ENCODE assay signal across 10 cellular contexts in the genomic region with DNA sequence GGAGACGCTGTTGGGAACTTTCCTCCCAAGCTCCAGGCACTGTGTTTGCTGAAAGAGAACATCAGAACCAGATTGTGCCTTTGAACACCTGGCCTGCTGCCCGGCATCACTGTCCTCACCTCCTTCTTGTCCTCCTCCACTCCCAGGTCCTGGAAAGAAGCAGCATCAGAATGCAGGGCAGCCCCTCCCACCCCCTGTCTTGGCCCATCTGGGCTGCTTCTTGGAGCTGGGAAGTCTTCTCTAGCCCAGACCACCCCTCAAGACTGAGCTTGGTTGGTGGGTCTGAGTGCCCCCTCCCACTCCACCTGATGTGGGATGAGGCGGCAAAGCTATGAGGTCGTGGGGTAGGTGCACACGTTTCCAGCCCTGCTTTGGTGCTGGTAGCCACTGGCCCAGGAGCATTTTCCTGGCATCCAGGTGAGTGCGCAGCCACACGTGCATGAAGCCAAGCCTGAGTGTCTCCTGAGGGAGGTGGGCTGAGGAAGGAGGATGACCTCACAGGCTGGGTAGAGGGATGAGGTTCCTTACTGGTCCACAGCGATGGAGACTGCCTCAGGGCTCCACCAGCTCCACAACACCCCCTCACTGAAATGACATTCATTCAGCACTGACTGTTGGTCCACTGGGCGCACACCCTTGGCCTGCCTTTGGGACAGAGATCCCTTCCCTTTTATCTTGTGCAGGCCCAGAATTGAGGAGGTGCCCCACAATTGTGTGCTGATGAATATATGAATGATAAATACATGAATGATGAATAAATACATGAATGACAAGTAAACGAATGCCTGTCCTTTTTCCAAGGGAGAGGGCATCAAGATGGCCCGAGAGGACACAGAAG. TPM values are rescaled to one million over a fixed set of nuclear protein-coding genes. Genes with fewer than 3 reads are reported as not detected.
DNase-seq lines count a peak whose midpoint lies in the region; ATAC-seq and TF ChIP-seq lines count a peak whose summit lies in the region.
"Had no signal": no experiment of that assay in that cellular context is flagged by ENCODE, and none has a peak within 500 bp of the region (broad histone marks: within the 10 kb centered on the region; RNA-seq: fewer than 3 reads in every experiment).

No MANE protein-coding gene starts in this region.

- no peaks in the 10 kb centered on the region for H3K9me3 Mint-ChIP-seq in GM23338

- H3K79me2 ChIP-seq in GM23338 (replicated peaks; ENCODE audit: insufficient read depth): no peaks in the 10 kb centered on the region
- H3K79me2 ChIP-seq: parathyroid adenoma had no signal

- no peaks in the 10 kb centered on the region; the same call in 1 of the 2 replicates for H3K4me1 ChIP-seq in GM23338 (ENCODE audit: insufficient read depth)
- H3K4me1 ChIP-seq: parathyroid adenoma had no signal

- H3K4me2 ChIP-seq in GM23338: no peak overlapping the region

- H3K27ac ChIP-seq in GM23338 (ENCODE audit: low read depth) (no peak overlapping the region), skin epidermis (peak overlapping the region in 19 of 21 experiments; percentile 36 to 89 (median 79))
- H3K27ac ChIP-seq: parathyroid adenoma had no signal

- H3K27ac Mint-ChIP-seq in GM23338: no peak overlapping the region

- 0 out of 2 replicates have a peak overlapping the region, but pooled peaks have one; percentile 38 for H2AFZ ChIP-seq in GM23338

- H3K36me3 Mint-ChIP-seq in GM23338 (ENCODE audit: low read depth): no peaks in the 10 kb centered on the region

- H4K20me1 ChIP-seq in GM23338 (replicated peaks; ENCODE audit: insufficient read depth): no peaks in the 10 kb centered on the region

- ATAC-seq in GM23338 (no peak), GM19463 (IDR thresholded peaks at IDR 0.05; ENCODE audit: unreplicated experiment) (no peak)

- H3K9me2 ChIP-seq in GM23338 (ENCODE audit: insufficient read depth): no peaks in the 10 kb centered on the region

- TF ChIP-seq CTCF in GM23338 (conservative IDR thresholded peaks at IDR 0.05; ENCODE audit: low read depth in 2 of 2): no peak
- no peak for TF ChIP-seq CTCF in fibroblast of villous mesenchyme (IDR thresholded peaks at IDR 0.05; ENCODE audit: insufficient read depth, low read depth, low read length)

- DNase-seq in GM23338 (ENCODE audit: low spot score): no peak
- peak; percentile 15 for DNase-seq in activated CD8-positive, alpha-beta memory T cell treated with anti-CD3 and anti-CD28 coated beads, Interleukin-2, amount 50 U/mL, for 4 hours
- DNase-seq in fibroblast of villous mesenchyme (ENCODE audit: low read depth): peak; percentile 65
- no peak for DNase-seq in stimulated activated CD4-positive, alpha-beta T cell treated with anti-CD3 and anti-CD28 coated beads, Interleukin-4, amount 100 ng/mL, for 4 hours
- DNase-seq in NCI-H2227 (lab: John Stamatoyannopoulos, UW; ENCODE audit: unreplicated experiment): no peak
- no peak for DNase-seq in T-helper 9 cell

- H3K4me3 ChIP-seq in GM23338: no peak overlapping the region
- no peak overlapping the region for H3K4me3 ChIP-seq in fibroblast of villous mesenchyme (ENCODE audit: low read depth, low read length)
- H3K4me3 ChIP-seq in skin epidermis: no peak overlapping the region

- H3K36me3 ChIP-seq in GM23338 (ENCODE audit: insufficient read depth): no peaks in the 10 kb centered on the region

- no peaks in the 10 kb centered on the region for H3K27me3 ChIP-seq in GM23338 (ENCODE audit: insufficient read depth)

- H3F3A ChIP-seq in GM23338 (replicated peaks; ENCODE audit: low read depth): no peaks in the 10 kb centered on the region

- H3K4me1 Mint-ChIP-seq in GM23338: peaks cover 26% of the 10 kb centered on the region

- no peak overlapping the region for H3K4me3 Mint-ChIP-seq in GM23338

- H3K27me3 Mint-ChIP-seq in GM23338 (ENCODE audit: insufficient read depth, low read depth, poor library complexity): peaks cover 14% of the 10 kb centered on the region

TF ChIP-seq in GM23338, 12 proteins besides CTCF, POLR2A, EP300 and RAD21 (continues in another document):
- TF ChIP-seq ZNF331 (CRISPR knock-in tag; IDR thresholded peaks at IDR 0.05; ENCODE audit: low read depth) (no peak), ZNF114 (CRISPR knock-in tag; IDR thresholded peaks at IDR 0.05) (no peak), CREB1 (CRISPR knock-in tag; IDR thresholded peaks at IDR 0.05; ENCODE audit: low read depth) (no peak), EZH2 (IDR thresholded peaks at IDR 0.05; ENCODE audit: low read depth, unreplicated experiment) (no peak)
- TF ChIP-seq, protein P1, sequence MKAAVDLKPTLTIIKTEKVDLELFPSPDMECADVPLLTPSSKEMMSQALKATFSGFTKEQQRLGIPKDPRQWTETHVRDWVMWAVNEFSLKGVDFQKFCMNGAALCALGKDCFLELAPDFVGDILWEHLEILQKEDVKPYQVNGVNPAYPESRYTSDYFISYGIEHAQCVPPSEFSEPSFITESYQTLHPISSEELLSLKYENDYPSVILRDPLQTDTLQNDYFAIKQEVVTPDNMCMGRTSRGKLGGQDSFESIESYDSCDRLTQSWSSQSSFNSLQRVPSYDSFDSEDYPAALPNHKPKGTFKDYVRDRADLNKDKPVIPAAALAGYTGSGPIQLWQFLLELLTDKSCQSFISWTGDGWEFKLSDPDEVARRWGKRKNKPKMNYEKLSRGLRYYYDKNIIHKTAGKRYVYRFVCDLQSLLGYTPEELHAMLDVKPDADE (IDR thresholded peaks at IDR 0.05): no peak
- TF ChIP-seq, protein P2, sequence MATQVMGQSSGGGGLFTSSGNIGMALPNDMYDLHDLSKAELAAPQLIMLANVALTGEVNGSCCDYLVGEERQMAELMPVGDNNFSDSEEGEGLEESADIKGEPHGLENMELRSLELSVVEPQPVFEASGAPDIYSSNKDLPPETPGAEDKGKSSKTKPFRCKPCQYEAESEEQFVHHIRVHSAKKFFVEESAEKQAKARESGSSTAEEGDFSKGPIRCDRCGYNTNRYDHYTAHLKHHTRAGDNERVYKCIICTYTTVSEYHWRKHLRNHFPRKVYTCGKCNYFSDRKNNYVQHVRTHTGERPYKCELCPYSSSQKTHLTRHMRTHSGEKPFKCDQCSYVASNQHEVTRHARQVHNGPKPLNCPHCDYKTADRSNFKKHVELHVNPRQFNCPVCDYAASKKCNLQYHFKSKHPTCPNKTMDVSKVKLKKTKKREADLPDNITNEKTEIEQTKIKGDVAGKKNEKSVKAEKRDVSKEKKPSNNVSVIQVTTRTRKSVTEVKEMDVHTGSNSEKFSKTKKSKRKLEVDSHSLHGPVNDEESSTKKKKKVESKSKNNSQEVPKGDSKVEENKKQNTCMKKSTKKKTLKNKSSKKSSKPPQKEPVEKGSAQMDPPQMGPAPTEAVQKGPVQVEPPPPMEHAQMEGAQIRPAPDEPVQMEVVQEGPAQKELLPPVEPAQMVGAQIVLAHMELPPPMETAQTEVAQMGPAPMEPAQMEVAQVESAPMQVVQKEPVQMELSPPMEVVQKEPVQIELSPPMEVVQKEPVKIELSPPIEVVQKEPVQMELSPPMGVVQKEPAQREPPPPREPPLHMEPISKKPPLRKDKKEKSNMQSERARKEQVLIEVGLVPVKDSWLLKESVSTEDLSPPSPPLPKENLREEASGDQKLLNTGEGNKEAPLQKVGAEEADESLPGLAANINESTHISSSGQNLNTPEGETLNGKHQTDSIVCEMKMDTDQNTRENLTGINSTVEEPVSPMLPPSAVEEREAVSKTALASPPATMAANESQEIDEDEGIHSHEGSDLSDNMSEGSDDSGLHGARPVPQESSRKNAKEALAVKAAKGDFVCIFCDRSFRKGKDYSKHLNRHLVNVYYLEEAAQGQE (IDR thresholded peaks at IDR 0.05; ENCODE audit: unreplicated experiment): no peak

RNA-seq across cellular contexts. Expression of a gene that starts 6.0 kb away (rescaled TPM):
- 0.59 TPM in 1 of 2 replicates, not detected in the other for total RNA-seq in GM23338 (2014; rRNA removed; shearing (Covaris generic))
- 0.37 and 0.75 TPM in 2 replicates for polyA plus RNA-seq in GM23338 (2016; fragmentation: Nextera tagmentation; extraction: Ambion mirVana)
- not detected in 2 replicates for total RNA-seq in fibroblast of villous mesenchyme
- total RNA-seq: RPMI7951 had no signal

RNA-seq across cellular contexts. Expression of a gene that starts 57.8 kb away (rescaled TPM):
- 0.08 and 4.9 TPM in 2 replicates for total RNA-seq in GM23338 (2014; rRNA removed; shearing (Covaris generic))
- 0.31 and 0.64 TPM in 2 replicates for polyA plus RNA-seq in GM23338 (2016; fragmentation: Nextera tagmentation; extraction: Ambion mirVana)
- total RNA-seq in fibroblast of villous mesenchyme: not detected in 2 replicates
- total RNA-seq: RPMI7951 had no signal

Comparison
In these comparisons a context has a peak if more than half of its experiments do, and no peak if none do; other contexts are left out.
1. DNase-seq: peak in activated CD8-positive, alpha-beta memory T cell treated with anti-CD3 and anti-CD28 coated beads, Interleukin-2, amount 50 U/mL, for 4 hours (single experiment) and fibroblast of villous mesenchyme (single experiment); none in GM23338 (single experiment), stimulated activated CD4-positive, alpha-beta T cell treated with anti-CD3 and anti-CD28 coated beads, Interleukin-4, amount 100 ng/mL, for 4 hours (0 of 2), NCI-H2227 (single experiment) and T-helper 9 cell (single experiment).